ENCODE assay signal across 21 cellular contexts in the genomic region with DNA sequence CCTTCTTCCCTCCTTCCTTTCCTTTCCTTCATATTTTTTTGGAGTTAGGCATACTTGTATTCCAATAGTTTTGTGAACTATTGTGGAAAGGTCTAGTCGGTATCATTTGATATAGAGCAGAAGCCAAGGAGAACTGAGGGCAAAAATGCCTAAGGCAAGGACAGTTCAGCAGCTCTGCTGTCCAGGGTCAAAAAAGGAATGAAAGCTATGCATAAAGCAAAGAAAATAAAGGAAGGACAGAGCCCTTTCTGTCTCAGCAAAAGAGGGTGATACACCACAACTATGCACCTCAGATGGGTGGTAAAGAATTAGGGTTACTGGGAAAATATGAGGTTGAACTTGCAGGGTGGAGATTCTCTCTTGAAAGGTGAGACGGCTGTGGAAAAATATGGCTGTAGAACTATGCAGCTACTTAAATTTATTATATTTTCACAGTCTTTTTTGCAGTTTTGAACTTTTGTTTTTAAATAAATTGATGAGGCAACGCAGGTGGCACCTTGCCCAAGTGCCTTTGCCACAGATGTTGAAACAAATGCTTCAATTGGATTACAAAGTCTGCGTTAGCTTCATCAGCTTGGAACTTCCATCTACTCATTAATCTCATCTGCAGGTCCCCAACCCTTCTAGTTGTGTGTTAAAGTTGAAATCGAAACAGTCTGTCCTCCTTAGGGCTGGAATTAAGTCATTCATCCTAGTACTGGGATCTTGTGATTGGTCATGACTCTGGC. TPM values are rescaled to one million over a fixed set of nuclear protein-coding genes. Genes with fewer than 3 reads are reported as not detected.
"Had no signal": no experiment of that assay in that cellular context is flagged by ENCODE, and none has a peak within 500 bp of the region (broad histone marks: within the 10 kb centered on the region; RNA-seq: fewer than 3 reads in every experiment).

No MANE protein-coding gene starts in this region.

- H3K4me1 Mint-ChIP-seq: activated naive CD8-positive, alpha-beta T cell treated with anti-CD3 and anti-CD28 coated beads for 36 hours; naive thymus-derived CD4-positive, alpha-beta T cell; stimulated activated memory B cell treated with anti-CD40 and anti-IgM and Interleukin-4, amounts not matched to agents 10 μg/mL and 1 μg/mL and 100 μg/mL, for 72 hours had no signal

- H3K27ac Mint-ChIP-seq: activated CD8-positive, alpha-beta T cell treated with anti-CD3 and anti-CD28 coated beads for 36 hours; activated naive CD8-positive, alpha-beta T cell treated with anti-CD3 and anti-CD28 coated beads for 36 hours; naive thymus-derived CD4-positive, alpha-beta T cell; stimulated activated memory B cell treated with anti-CD40 and anti-IgM and Interleukin-4, amounts not matched to agents 10 μg/mL and 1 μg/mL and 100 μg/mL, for 72 hours; T-helper 17 cell had no signal

- H3K27me3 Mint-ChIP-seq: stimulated activated memory B cell treated with anti-CD40 and anti-IgM and Interleukin-4, amounts not matched to agents 10 μg/mL and 1 μg/mL and 100 μg/mL, for 72 hours had no signal

- H3K9me3 ChIP-seq: left lung, mucosa of descending colon, ovary, thyroid gland, uterus had no signal

- ATAC-seq: activated CD8-positive, alpha-beta T cell treated with anti-CD3 and anti-CD28 coated beads for 36 hours; left lung; mucosa of descending colon; naive thymus-derived CD4-positive, alpha-beta T cell; T-helper 17 cell had no signal

- DNase-seq: activated CD4-positive, alpha-beta T cell treated with anti-CD3 and anti-CD28 coated beads for 4 hours; activated CD8-positive, alpha-beta T cell treated with anti-CD3 and anti-CD28 coated beads for 36 hours; activated effector memory CD4-positive, alpha-beta T cell treated with anti-CD3 and anti-CD28 coated beads, Interleukin-2, amount 50 U/mL, for 16 hours; activated naive CD8-positive, alpha-beta T cell treated with anti-CD3 and anti-CD28 coated beads for 36 hours; activated T-cell treated with anti-CD3 and anti-CD28 coated beads, Interleukin-2, amount 50 U/mL, for 48 hours; anterior cingulate cortex; brain microvascular endothelial cell; cerebellar nuclear complex; dermis blood vessel endothelial cell; hypothalamus; kidney; left lung; mucosa of descending colon; naive thymus-derived CD4-positive, alpha-beta T cell; T-helper 17 cell; uterus had no signal

- H3K4me3 Mint-ChIP-seq: activated CD8-positive, alpha-beta T cell treated with anti-CD3 and anti-CD28 coated beads for 36 hours; activated naive CD8-positive, alpha-beta T cell treated with anti-CD3 and anti-CD28 coated beads for 36 hours; naive thymus-derived CD4-positive, alpha-beta T cell; stimulated activated memory B cell treated with anti-CD40 and anti-IgM and Interleukin-4, amounts not matched to agents 10 μg/mL and 1 μg/mL and 100 μg/mL, for 72 hours; T-helper 17 cell had no signal

- H3K4me3 ChIP-seq: left lung, mucosa of descending colon, ovary, thyroid gland, uterus had no signal

- H3K36me3 ChIP-seq: brain microvascular endothelial cell, left lung, ovary, thyroid gland, uterus had no signal

- H3K9me3 Mint-ChIP-seq: activated CD8-positive, alpha-beta T cell treated with anti-CD3 and anti-CD28 coated beads for 36 hours; activated naive CD8-positive, alpha-beta T cell treated with anti-CD3 and anti-CD28 coated beads for 36 hours had no signal

- H3K4me1 ChIP-seq: left lung, uterus had no signal

- H3K36me3 Mint-ChIP-seq: activated naive CD8-positive, alpha-beta T cell treated with anti-CD3 and anti-CD28 coated beads for 36 hours; stimulated activated memory B cell treated with anti-CD40 and anti-IgM and Interleukin-4, amounts not matched to agents 10 μg/mL and 1 μg/mL and 100 μg/mL, for 72 hours had no signal

- H3K27ac ChIP-seq: brain microvascular endothelial cell, epithelial cell of prostate, left lung, ovary, thyroid gland, uterus had no signal

- H3K27me3 ChIP-seq: brain microvascular endothelial cell, left lung, ovary, thyroid gland, uterus had no signal

RNA-seq across cellular contexts. Expression of a gene that starts 20.8 kb away (rescaled TPM):
- total RNA-seq: activated CD8-positive, alpha-beta T cell treated with anti-CD3 and anti-CD28 coated beads for 36 hours; activated naive CD8-positive, alpha-beta T cell treated with anti-CD3 and anti-CD28 coated beads for 36 hours; dermis blood vessel endothelial cell; kidney; mucosa of descending colon; naive thymus-derived CD4-positive, alpha-beta T cell; renal cortical epithelial cell; T-helper 17 cell had no signal
- polyA plus RNA-seq: naive thymus-derived CD4-positive, alpha-beta T cell had no signal
